In the genomic region with DNA sequence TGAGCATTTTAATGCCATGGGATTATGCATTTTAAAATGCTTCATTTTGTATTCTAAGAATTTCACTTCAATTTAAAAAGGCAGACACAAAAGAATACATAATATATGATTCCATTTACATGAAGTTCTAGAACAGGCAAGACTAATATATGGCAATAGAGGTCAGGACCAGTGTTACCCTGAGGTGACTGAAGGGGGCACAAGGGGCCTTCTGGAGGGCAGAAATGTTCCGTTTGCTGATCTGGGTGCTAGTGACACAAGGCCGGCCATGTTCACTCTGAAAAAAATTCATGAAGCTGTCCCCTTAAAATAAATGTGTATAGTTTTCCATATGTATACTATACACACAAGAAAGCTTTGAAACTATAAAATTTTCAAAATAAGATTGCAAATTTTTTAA, we compare ENCODE assay signal across 13 cellular contexts. TPM values are rescaled to one million over a fixed set of nuclear protein-coding genes. Genes with fewer than 3 reads are reported as not detected.
A peak's percentile ranks its signal among the peaks of the same experiment; 100 is the strongest.
DNase-seq lines count a peak whose midpoint lies in the region; ATAC-seq and TF ChIP-seq lines count a peak whose summit lies in the region.
"Had no signal": no experiment of that assay in that cellular context is flagged by ENCODE, and none has a peak within 500 bp of the region (broad histone marks: within the 10 kb centered on the region; RNA-seq: fewer than 3 reads in every experiment).

No MANE protein-coding gene starts in this region.

- TF ChIP-seq CTCF in cardiac muscle cell (IDR thresholded peaks at IDR 0.05; ENCODE audit: low read depth, low read length) (no peak), heart left ventricle (IDR thresholded peaks at IDR 0.05) (peak in 2 of 12 donors; percentile 9 to 17), KMS-11 (conservative IDR thresholded peaks at IDR 0.05; ENCODE audit: low read depth, low read length) (peak; percentile 27; the same call in 1 of the 2 replicates), chondrocyte (IDR thresholded peaks at IDR 0.05) (peak; percentile 15), type B pancreatic cell (conservative IDR thresholded peaks at IDR 0.05) (peak; percentile 38)

- intact Hi-C loops in heart left ventricle (cut with DNase I), result no loop called here

- no peak overlapping the region for H3K4me2 ChIP-seq in KMS-11

- no peak overlapping the region for H2AFZ ChIP-seq in KMS-11 (ENCODE audit: low read depth)

- no peaks in the 10 kb centered on the region for H4K20me1 ChIP-seq in KMS-11 (ENCODE audit: insufficient read depth)

- 77 to 86% (median 83%) methylated on average over 2 of the region's 2 CpGs for WGBS in heart left ventricle, 4 donors

- no peak overlapping the region for H3K4me3 Mint-ChIP-seq in chondrocyte (ENCODE audit: unreplicated experiment)
- H3K4me3 Mint-ChIP-seq in type B pancreatic cell, result no peak overlapping the region
- H3K4me3 Mint-ChIP-seq: CD4-positive, alpha-beta T cell had no signal

- no peak for ATAC-seq in heart left ventricle

- no peak overlapping the region for H3K9ac ChIP-seq in KMS-11

- no peaks in the 10 kb centered on the region for H3K27me3 ChIP-seq in cardiac muscle cell
- H3K27me3 ChIP-seq in heart left ventricle, result no peaks in the 10 kb centered on the region
- H3K27me3 ChIP-seq in KMS-11 (ENCODE audit: insufficient read depth, low read depth), result no peaks in the 10 kb centered on the region

- H3K4me1 Mint-ChIP-seq in chondrocyte (ENCODE audit: low read depth) (peaks cover 16% of the 10 kb centered on the region), type B pancreatic cell (ENCODE audit: unreplicated experiment) (peaks cover 2% of the 10 kb centered on the region)

- H3K27me3 Mint-ChIP-seq in chondrocyte (ENCODE audit: low read depth) (no peaks in the 10 kb centered on the region), type B pancreatic cell (no peaks in the 10 kb centered on the region)
- H3K27me3 Mint-ChIP-seq: CD4-positive, alpha-beta T cell had no signal

- H3K9me3 ChIP-seq in cardiac muscle cell (ENCODE audit: low read depth) (no peaks in the 10 kb centered on the region), heart left ventricle (no peaks in the 10 kb centered on the region)

- H3K27ac ChIP-seq in cardiac muscle cell (no peak overlapping the region), heart left ventricle (no peak overlapping the region), KMS-11 (no peak overlapping the region)
- H3K27ac ChIP-seq: skin epidermis had no signal

- no peaks in the 10 kb centered on the region for H3K79me2 ChIP-seq in KMS-11 (ENCODE audit: insufficient read depth, low read depth)

- H3K36me3 ChIP-seq in cardiac muscle cell (no peaks in the 10 kb centered on the region), heart left ventricle (peaks cover 0 to 7% (median 0%) of the 10 kb centered on the region in 9 donors), KMS-11 (ENCODE audit: insufficient read depth) (no peaks in the 10 kb centered on the region)

- H3K36me3 Mint-ChIP-seq in chondrocyte (ENCODE audit: low read depth) (peaks cover 4% of the 10 kb centered on the region), type B pancreatic cell (peaks cover 30% of the 10 kb centered on the region)

- H3K4me3 ChIP-seq in cardiac muscle cell (no peak overlapping the region), heart left ventricle (no peak overlapping the region), KMS-11 (IDR thresholded peaks at IDR 0.05; ENCODE audit: insufficient read depth, low read depth, low read length) (no peak overlapping the region)
- H3K4me3 ChIP-seq: skin epidermis had no signal

- H3K9me3 Mint-ChIP-seq in chondrocyte (ENCODE audit: low read depth), result no peaks in the 10 kb centered on the region
- H3K9me3 Mint-ChIP-seq in type B pancreatic cell, result no peaks in the 10 kb centered on the region
- H3K9me3 Mint-ChIP-seq: CD4-positive, alpha-beta T cell had no signal

- peaks cover 9% of the 10 kb centered on the region for H3K4me1 ChIP-seq in cardiac muscle cell (ENCODE audit: low read depth)
- peaks cover 0 to 19% (median 4%) of the 10 kb centered on the region in 12 donors for H3K4me1 ChIP-seq in heart left ventricle
- no peaks in the 10 kb centered on the region for H3K4me1 ChIP-seq in KMS-11 (ENCODE audit: low read depth, poor library complexity, severe bottlenecking)

- peak; percentile 5 to 55 for DNase-seq in cardiac muscle cell (ENCODE audit: low read depth in 1 of 2, low spot score in 1 of 2)
- no peak for DNase-seq in heart left ventricle
- DNase-seq in chondrocyte (ENCODE audit: low spot score), result no peak
- no peak for DNase-seq in type B pancreatic cell (ENCODE audit: extremely low spot score, unreplicated experiment)
- DNase-seq in NCI-H446 treated with DMSO at 0.1 percent for 48 hours (lab: John Stamatoyannopoulos, UW), result no peak
- DNase-seq in dermis blood vessel endothelial cell, result no peak
- DNase-seq in activated T-cell treated with anti-CD3 and anti-CD28 coated beads, Interleukin-2, amount 50 U/mL, for 48 hours, result no peak
- DNase-seq: CD4-positive, alpha-beta T cell; cerebellar nuclear complex; foreskin melanocyte; midbrain had no signal

- H3K27ac Mint-ChIP-seq in chondrocyte (ENCODE audit: unreplicated experiment) (no peak overlapping the region), type B pancreatic cell (no peak overlapping the region)
- H3K27ac Mint-ChIP-seq: CD4-positive, alpha-beta T cell had no signal

- TF ChIP-seq POLR2A in heart left ventricle (IDR thresholded peaks at IDR 0.05), result no peak

RNA-seq across cellular contexts. Expression of a gene that starts 28.5 kb away (rescaled TPM):
- total RNA-seq in cardiac muscle cell, result 5.0 and 9.3 TPM in 2 replicates
- 12.6 and 16.6 TPM in 2 replicates for polyA plus RNA-seq in cardiac muscle cell
- 1 to 10 TPM; 3.5 to 8.6 (median 5.3) TPM for total RNA-seq in heart left ventricle
- polyA plus RNA-seq in heart left ventricle, result 1 to 10 TPM; 1.6 to 5.8 TPM
- total RNA-seq in chondrocyte, result 8.9 to 12.1 TPM (median 9.0 TPM) in 3 replicates
- total RNA-seq in type B pancreatic cell (ENCODE audit: low replicate concordance), result 15.1 and 16.7 TPM in 2 replicates
- total RNA-seq in dermis blood vessel endothelial cell, result 8.2 and 9.7 TPM in 2 replicates

Comparison
In these comparisons a context has a peak if more than half of its experiments do, and no peak if none do; other contexts are left out.
1. DNase-seq: peak in cardiac muscle cell (2 of 2); none in heart left ventricle (0 of 5), chondrocyte (single experiment), type B pancreatic cell (single experiment), NCI-H446 treated with DMSO at 0.1 percent for 48 hours (single experiment), dermis blood vessel endothelial cell (single experiment) and activated T-cell treated with anti-CD3 and anti-CD28 coated beads, Interleukin-2, amount 50 U/mL, for 48 hours (0 of 2).